Comparison of ENCODE assay signal across 26 cellular contexts in the genomic region with DNA sequence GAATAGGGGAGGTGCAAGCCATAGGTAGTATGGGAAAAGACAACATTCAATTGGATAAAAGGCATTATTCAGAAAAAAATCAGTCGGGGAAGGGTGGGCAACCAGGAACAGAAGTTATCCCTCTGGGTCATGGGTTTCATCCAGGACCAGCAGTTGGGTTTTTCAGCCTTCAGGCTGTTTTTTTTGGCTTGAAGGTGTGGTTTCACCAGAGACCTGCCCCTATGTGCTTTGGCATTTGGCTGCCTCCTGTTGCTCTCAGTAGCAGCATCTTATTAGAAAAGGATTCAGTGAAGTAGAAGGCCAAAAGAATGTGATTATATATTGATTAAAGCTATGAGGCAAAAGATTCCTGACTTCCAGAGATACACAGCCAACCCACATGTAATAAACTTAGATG.
"Had no signal": no experiment of that assay in that cellular context is flagged by ENCODE, and none has a peak within 500 bp of the region (broad histone marks: within the 10 kb centered on the region; RNA-seq: fewer than 3 reads in every experiment).

No MANE protein-coding gene starts in this region.

- H3K4me1 ChIP-seq: parathyroid adenoma, right lobe of liver had no signal

- H3K4me3 ChIP-seq: esophagus squamous epithelium, right lobe of liver, smooth muscle cell, stomach, tibial nerve had no signal

- H3K36me3 ChIP-seq: esophagus squamous epithelium, right lobe of liver, stomach, tibial nerve, WERI-Rb-1 had no signal

- DNase-seq: activated CD4-positive, alpha-beta T cell treated with anti-CD3 and anti-CD28 coated beads for 48 hours; activated CD4-positive, alpha-beta T cell treated with anti-CD3 and anti-CD28 coated beads, Interleukin-2, amount 50 U/mL, for 48 hours; activated CD8-positive, alpha-beta memory T cell treated with anti-CD3 and anti-CD28 coated beads, Interleukin-2, amount 50 U/mL, for 4 hours; activated effector memory CD4-positive, alpha-beta T cell treated with anti-CD3 and anti-CD28 coated beads, Interleukin-2, amount 50 U/mL, for 16 hours; activated naive CD4-positive, alpha-beta T cell treated with anti-CD3 and anti-CD28 coated beads for 36 hours; activated naive CD8-positive, alpha-beta T cell treated with anti-CD3 and anti-CD28 coated beads, Interleukin-2, amount 10 ng/mL, durations not matched to agents 7 days and 5 days; activated T-cell treated with anti-CD3 and anti-CD28 coated beads, Interleukin-2, amount 50 U/mL, for 1 hour; effector CD8-positive, alpha-beta T cell; esophagus squamous epithelium; head of caudate nucleus; hippocampal formation; left cardiac atrium; midbrain; naive thymus-derived CD4-positive, alpha-beta T cell; occipital lobe; stimulated activated CD4-positive, alpha-beta T cell treated with anti-CD3 and anti-CD28 coated beads, Interleukin-2, amount 100 ng/mL, for 24 hours; stimulated activated naive B cell treated with anti-CD40 and anti-IgM and Interleukin-4, amounts not matched to agents 10 μg/mL and 1 μg/mL and 100 μg/mL, for 72 hours; stomach; T-helper 17 cell; T1000; WERI-Rb-1 had no signal

- H3K9me3 ChIP-seq: esophagus squamous epithelium, right lobe of liver, stomach, tibial nerve had no signal

- H3K27ac ChIP-seq: epithelial cell of prostate, esophagus squamous epithelium, parathyroid adenoma, right lobe of liver, stomach, WERI-Rb-1 had no signal

- ATAC-seq: naive thymus-derived CD4-positive, alpha-beta T cell; right lobe of liver; stimulated activated naive B cell treated with anti-CD40 and anti-IgM and Interleukin-4, amounts not matched to agents 10 μg/mL and 1 μg/mL and 100 μg/mL, for 72 hours; T-helper 17 cell had no signal

- H3K27me3 ChIP-seq: esophagus squamous epithelium, right lobe of liver, stomach, tibial nerve had no signal
